2 cellular contexts compared by ENCODE assay signal in the genomic region with DNA sequence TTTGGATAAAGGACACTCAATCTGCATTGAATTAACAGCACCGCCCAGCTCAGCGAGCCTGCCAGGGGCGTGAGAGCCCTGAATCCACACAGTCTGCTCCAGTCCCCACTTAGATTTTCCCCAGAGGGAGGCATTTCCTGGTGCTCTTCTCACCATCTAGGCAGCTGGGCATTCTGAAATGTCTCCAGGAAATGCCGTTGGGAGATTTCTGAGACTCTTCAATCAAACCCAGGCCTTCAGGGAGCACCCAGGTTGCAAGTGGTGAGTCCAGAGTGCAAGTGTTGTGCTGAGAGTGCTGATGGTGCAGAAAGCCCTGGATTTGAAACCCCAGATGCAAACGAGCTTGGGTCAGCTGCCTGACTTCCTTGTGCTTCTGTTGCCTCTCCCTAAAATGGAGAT.
TF ChIP-seq lines count a peak whose summit lies in the region.

No MANE protein-coding gene starts in this region.

TF ChIP-seq in A549, 52 proteins besides CTCF, POLR2A, EP300 and RAD21:
- TF ChIP-seq MAFK (IDR thresholded peaks at IDR 0.05; ENCODE audit: partially characterized antibody) (peak; percentile 49), HEYL (CRISPR knock-in tag; IDR thresholded peaks at IDR 0.05) (no peak)

TF ChIP-seq in K562, 482 proteins besides CTCF, POLR2A, EP300 and RAD21:
- TF ChIP-seq ZNF507 (tag; conservative IDR thresholded peaks at IDR 0.05) = no peak
- peak; percentile 61 for TF ChIP-seq ZNF316 (IDR thresholded peaks at IDR 0.05)
- TF ChIP-seq, protein P1, sequence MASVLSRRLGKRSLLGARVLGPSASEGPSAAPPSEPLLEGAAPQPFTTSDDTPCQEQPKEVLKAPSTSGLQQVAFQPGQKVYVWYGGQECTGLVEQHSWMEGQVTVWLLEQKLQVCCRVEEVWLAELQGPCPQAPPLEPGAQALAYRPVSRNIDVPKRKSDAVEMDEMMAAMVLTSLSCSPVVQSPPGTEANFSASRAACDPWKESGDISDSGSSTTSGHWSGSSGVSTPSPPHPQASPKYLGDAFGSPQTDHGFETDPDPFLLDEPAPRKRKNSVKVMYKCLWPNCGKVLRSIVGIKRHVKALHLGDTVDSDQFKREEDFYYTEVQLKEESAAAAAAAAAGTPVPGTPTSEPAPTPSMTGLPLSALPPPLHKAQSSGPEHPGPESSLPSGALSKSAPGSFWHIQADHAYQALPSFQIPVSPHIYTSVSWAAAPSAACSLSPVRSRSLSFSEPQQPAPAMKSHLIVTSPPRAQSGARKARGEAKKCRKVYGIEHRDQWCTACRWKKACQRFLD (CRISPR knock-in tag; IDR thresholded peaks at IDR 0.05) = no peak
- TF ChIP-seq C11orf30 (IDR thresholded peaks at IDR 0.05; ENCODE audit: low read depth) = 0 out of 2 replicates have a peak, but pooled peaks have one; percentile 27
